Comparison of ENCODE assay signal across 18 cellular contexts in the genomic region with DNA sequence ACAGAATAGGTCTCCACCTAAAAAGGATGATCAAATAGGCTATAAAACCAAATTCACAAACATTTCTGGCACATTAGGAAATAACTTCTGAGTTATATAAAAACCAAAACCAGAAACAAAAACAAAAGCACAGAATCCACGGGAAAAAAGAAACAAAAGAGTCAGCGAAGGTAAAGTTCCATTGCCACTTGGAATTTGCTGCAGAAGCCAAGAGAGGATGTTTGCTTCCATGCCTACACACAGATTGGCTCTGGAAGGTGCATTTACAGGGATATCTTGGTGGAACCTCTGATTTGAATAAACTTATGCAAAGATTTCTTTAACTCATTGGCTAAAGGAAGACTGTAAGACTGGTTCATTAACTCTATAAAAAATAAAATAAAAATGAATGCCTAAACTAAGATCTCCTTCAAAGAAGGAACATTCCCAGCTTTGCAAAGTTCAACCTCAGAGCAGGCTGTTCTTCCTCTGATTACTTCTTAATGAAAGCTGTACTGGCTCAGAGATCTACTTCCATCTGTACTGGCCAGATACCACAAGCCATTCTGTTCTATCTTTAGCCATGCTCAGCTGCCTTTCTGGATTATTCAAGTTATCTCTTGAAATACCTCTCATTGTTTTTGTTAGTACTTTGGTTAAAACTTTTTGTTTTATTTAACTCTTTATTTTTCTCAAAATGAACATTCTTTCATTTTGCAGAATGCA.
DNase-seq lines count a peak whose midpoint lies in the region; ATAC-seq and TF ChIP-seq lines count a peak whose summit lies in the region.
"Had no signal": no experiment of that assay in that cellular context is flagged by ENCODE, and none has a peak within 500 bp of the region (broad histone marks: within the 10 kb centered on the region; RNA-seq: fewer than 3 reads in every experiment).

No MANE protein-coding gene starts in this region.

- H2AFZ ChIP-seq in mammary epithelial cell (ENCODE audit: low read depth, low read length): peak overlapping the region; percentile 74
- H2AFZ ChIP-seq in smooth muscle cell (ENCODE audit: low read depth): no peak overlapping the region

- DNase-seq in mammary epithelial cell (no peak), MCF 10A (ENCODE audit: unreplicated experiment) (no peak), adipocyte (ENCODE audit: low read depth) (peak; percentile 33), heart right ventricle (no peak), smooth muscle cell (lab: John Stamatoyannopoulos, UW; ENCODE audit: unreplicated experiment) (no peak), esophagus squamous epithelium (lab: John Stamatoyannopoulos, UW) (no peak)
- DNase-seq in stimulated activated naive CD4-positive, alpha-beta T cell treated with Interleukin-2 at 50 U/mL for 16 hours (lab: John Stamatoyannopoulos, UW): no peak
- DNase-seq: 8988T; activated CD4-positive, alpha-beta T cell treated with anti-CD3 and anti-CD28 coated beads, Interleukin-2, amount 50 U/mL, for 4 hours; activated T-cell treated with anti-CD3 and anti-CD28 coated beads, Interleukin-2, amount 50 U/mL, for 4 hours; hypothalamus; left colon; naive thymus-derived CD8-positive, alpha-beta T cell; NCI-H2029; NCI-H774; stimulated activated CD4-positive, alpha-beta T cell treated with anti-CD3 and anti-CD28 coated beads, Interleukin-2, amount 100 ng/mL, for 24 hours had no signal

- no peak overlapping the region for H3K27ac ChIP-seq in mammary epithelial cell (ENCODE audit: insufficient read depth, low read depth, low read length)
- H3K27ac ChIP-seq in heart right ventricle: peak overlapping the region in 5 of 10 donors; percentile 21 to 48 (median 26)
- no peak overlapping the region for H3K27ac ChIP-seq in smooth muscle cell (ENCODE audit: low read depth)
- H3K27ac ChIP-seq in esophagus squamous epithelium: no peak overlapping the region

- no peaks in the 10 kb centered on the region for H3F3A ChIP-seq in smooth muscle cell (ENCODE audit: low read depth)

- H3K27me3 Mint-ChIP-seq in MCF 10A (ENCODE audit: insufficient read depth, unreplicated experiment): no peaks in the 10 kb centered on the region
- H3K27me3 Mint-ChIP-seq: activated naive CD8-positive, alpha-beta T cell had no signal

- no peaks in the 10 kb centered on the region for H3K4me1 ChIP-seq in mammary epithelial cell (ENCODE audit: insufficient read depth, low read length)
- peaks cover 11% of the 10 kb centered on the region for H3K4me1 ChIP-seq in adipocyte (ENCODE audit: control insufficient read depth, insufficient read depth, low read length)
- H3K4me1 ChIP-seq in heart right ventricle: peaks cover 0 to 15% (median 9%) of the 10 kb centered on the region in 9 donors
- H3K4me1 ChIP-seq in smooth muscle cell (ENCODE audit: low read depth): peaks cover 6% of the 10 kb centered on the region
- no peaks in the 10 kb centered on the region for H3K4me1 ChIP-seq in esophagus squamous epithelium

- in situ Hi-C loops in mammary epithelial cell (cut with MboI; ENCODE audit: low sequenced_read_pairs in 2 of 2): loop anchor here in 1 of 2 donors (25.0 kb wide), 1 partner anchor 202 kb away; no protein-coding TSS in a partner anchor

- TF ChIP-seq POLR2A in esophagus squamous epithelium (IDR thresholded peaks at IDR 0.05): no peak

- H4K20me1 ChIP-seq in mammary epithelial cell (ENCODE audit: insufficient read depth, low read length): no peaks in the 10 kb centered on the region
- no peaks in the 10 kb centered on the region for H4K20me1 ChIP-seq in smooth muscle cell (ENCODE audit: low read depth)

- H3K4me3 ChIP-seq in mammary epithelial cell (replicated peaks in 1 of 3; ENCODE audit: insufficient read depth in 1 of 3, low read depth in 2 of 3, low read length in 3 of 3) (no peak overlapping the region), adipocyte (ENCODE audit: low read length) (peak overlapping the region; percentile 66), heart right ventricle (peak overlapping the region in 1 of 10 donors; percentile 11), smooth muscle cell (no peak overlapping the region), esophagus squamous epithelium (no peak overlapping the region)

- no peaks in the 10 kb centered on the region for H3K4me1 Mint-ChIP-seq in MCF 10A (ENCODE audit: insufficient read depth, unreplicated experiment)
- H3K4me1 Mint-ChIP-seq: naive thymus-derived CD8-positive, alpha-beta T cell had no signal

- H3K79me2 ChIP-seq in mammary epithelial cell (ENCODE audit: insufficient read depth, low read length) (no peaks in the 10 kb centered on the region), smooth muscle cell (ENCODE audit: low read depth) (no peaks in the 10 kb centered on the region)

- ATAC-seq in heart right ventricle (peak in 7 of 8 donors; percentile 64 to 90 (median 73)), HG02970 (IDR thresholded peaks at IDR 0.05; ENCODE audit: low FRiP score, unreplicated experiment) (no peak)
- ATAC-seq: activated T-cell treated with anti-CD3 and anti-CD28 coated beads, Interleukin-2, amount 50 U/mL, for 4 hours; left colon; naive thymus-derived CD8-positive, alpha-beta T cell had no signal

- CTCF ChIA-PET in mammary epithelial cell (lab: Charles Lee; ENCODE audit: low non-redundant PET): no interaction called here
- CTCF ChIA-PET in MCF 10A (lab: Yijun Ruan, JAX): interaction anchor here (0.6 kb wide), 1 partner anchor 133 kb away, joined by 3 read pairs; no protein-coding TSS in a partner anchor

- no peaks in the 10 kb centered on the region for H3K9me3 ChIP-seq in mammary epithelial cell (replicated peaks; ENCODE audit: insufficient read depth, low read length)
- H3K9me3 ChIP-seq in adipocyte (ENCODE audit: control insufficient read depth, low read length): no peaks in the 10 kb centered on the region
- no peaks in the 10 kb centered on the region for H3K9me3 ChIP-seq in heart right ventricle
- H3K9me3 ChIP-seq in smooth muscle cell (replicated peaks; ENCODE audit: low read depth): no peaks in the 10 kb centered on the region
- no peaks in the 10 kb centered on the region for H3K9me3 ChIP-seq in esophagus squamous epithelium

- POLR2A ChIA-PET in MCF 10A (lab: Yijun Ruan, JAX): no interaction called here

- no peak overlapping the region for H3K27ac Mint-ChIP-seq in MCF 10A (ENCODE audit: low read depth, unreplicated experiment)
- H3K27ac Mint-ChIP-seq: activated naive CD8-positive, alpha-beta T cell; naive thymus-derived CD8-positive, alpha-beta T cell had no signal

- H3K4me2 ChIP-seq in mammary epithelial cell (ENCODE audit: insufficient read depth, low read depth, low read length) (no peak overlapping the region), smooth muscle cell (peak overlapping the region; percentile 8)

- WGBS in mammary epithelial cell (ENCODE audit: low coverage, missing lambda C conversion rate): 25% methylated on average over 2 of the region's 2 CpGs
- 44 to 58% methylated on average over 2 of the region's 2 CpGs for WGBS in heart right ventricle, 2 donors
- WGBS in smooth muscle cell (ENCODE audit: low lambda C conversion rate): 84% methylated on average over 2 of the region's 2 CpGs
- 27 to 35% methylated on average over 2 of the region's 2 CpGs for WGBS in esophagus squamous epithelium, 2 donors

- H3K36me3 Mint-ChIP-seq in MCF 10A (ENCODE audit: insufficient read depth, unreplicated experiment): no peaks in the 10 kb centered on the region
- H3K36me3 Mint-ChIP-seq: activated naive CD8-positive, alpha-beta T cell; naive thymus-derived CD8-positive, alpha-beta T cell had no signal

- dilution Hi-C loops in mammary epithelial cell (cut with HindIII; ENCODE audit: low sequenced_read_pairs): no loop called here

- peaks cover 7% of the 10 kb centered on the region for H3K9me3 Mint-ChIP-seq in MCF 10A (ENCODE audit: unreplicated experiment)

- intact Hi-C loops in mammary epithelial cell (cut with micrococcal nuclease): no loop called here
- intact Hi-C loops in MCF 10A (cut with micrococcal nuclease): no loop called here
- intact Hi-C loops in heart right ventricle (cut with DNase I): no loop called here
- intact Hi-C loops in esophagus squamous epithelium (cut with DNase I): no loop called here

- TF ChIP-seq CTCF in mammary epithelial cell (conservative IDR thresholded peaks at IDR 0.05 in 1 of 2, IDR thresholded peaks at IDR 0.05 in 1 of 2; ENCODE audit: extremely low read depth in 1 of 2, insufficient read depth in 1 of 2, low read depth in 1 of 2, low read length in 2 of 2) (no peak), MCF 10A (IDR thresholded peaks at IDR 0.05; ENCODE audit: unreplicated experiment) (no peak), heart right ventricle (IDR thresholded peaks at IDR 0.05) (no peak), smooth muscle cell (IDR thresholded peaks at IDR 0.05; ENCODE audit: borderline replicate concordance, insufficient read depth, poor library complexity, severe bottlenecking) (no peak), esophagus squamous epithelium (IDR thresholded peaks at IDR 0.05) (no peak)

- H3K36me3 ChIP-seq in mammary epithelial cell (ENCODE audit: insufficient read depth, low read length) (no peaks in the 10 kb centered on the region), adipocyte (ENCODE audit: control insufficient read depth, insufficient read depth, low read length, severe bottlenecking) (no peaks in the 10 kb centered on the region), heart right ventricle (no peaks in the 10 kb centered on the region), smooth muscle cell (ENCODE audit: low read depth) (no peaks in the 10 kb centered on the region), esophagus squamous epithelium (no peaks in the 10 kb centered on the region)

- no TSS peak for BruUV-seq in mammary epithelial cell (replicated peaks; lab: Mats Ljungman, UMichigan)
- BruUV-seq in MCF 10A (replicated peaks; lab: Mats Ljungman, UMichigan): no TSS peak

- no peak overlapping the region for H3K4me3 Mint-ChIP-seq in MCF 10A (ENCODE audit: unreplicated experiment)
- H3K4me3 Mint-ChIP-seq: activated naive CD8-positive, alpha-beta T cell; activated T-cell treated with anti-CD3 and anti-CD28 coated beads, Interleukin-2, amount 50 U/mL, for 4 hours; naive thymus-derived CD8-positive, alpha-beta T cell had no signal

- no peaks in the 10 kb centered on the region for H3K27me3 ChIP-seq in mammary epithelial cell (ENCODE audit: insufficient read depth, low read length)
- no peaks in the 10 kb centered on the region for H3K27me3 ChIP-seq in adipocyte (replicated peaks; ENCODE audit: control insufficient read depth, insufficient read depth, low read length)
- no peaks in the 10 kb centered on the region for H3K27me3 ChIP-seq in heart right ventricle
- H3K27me3 ChIP-seq in smooth muscle cell (ENCODE audit: low read depth): no peaks in the 10 kb centered on the region
- H3K27me3 ChIP-seq in esophagus squamous epithelium: no peaks in the 10 kb centered on the region

- H3K9ac ChIP-seq in mammary epithelial cell (ENCODE audit: insufficient read depth, low read length): no peak overlapping the region
- peak overlapping the region; percentile 42 for H3K9ac ChIP-seq in adipocyte (ENCODE audit: low read length)
- no peak overlapping the region for H3K9ac ChIP-seq in smooth muscle cell (ENCODE audit: low read depth)
